Comparison of ENCODE assay signal across 28 cellular contexts in the genomic region with DNA sequence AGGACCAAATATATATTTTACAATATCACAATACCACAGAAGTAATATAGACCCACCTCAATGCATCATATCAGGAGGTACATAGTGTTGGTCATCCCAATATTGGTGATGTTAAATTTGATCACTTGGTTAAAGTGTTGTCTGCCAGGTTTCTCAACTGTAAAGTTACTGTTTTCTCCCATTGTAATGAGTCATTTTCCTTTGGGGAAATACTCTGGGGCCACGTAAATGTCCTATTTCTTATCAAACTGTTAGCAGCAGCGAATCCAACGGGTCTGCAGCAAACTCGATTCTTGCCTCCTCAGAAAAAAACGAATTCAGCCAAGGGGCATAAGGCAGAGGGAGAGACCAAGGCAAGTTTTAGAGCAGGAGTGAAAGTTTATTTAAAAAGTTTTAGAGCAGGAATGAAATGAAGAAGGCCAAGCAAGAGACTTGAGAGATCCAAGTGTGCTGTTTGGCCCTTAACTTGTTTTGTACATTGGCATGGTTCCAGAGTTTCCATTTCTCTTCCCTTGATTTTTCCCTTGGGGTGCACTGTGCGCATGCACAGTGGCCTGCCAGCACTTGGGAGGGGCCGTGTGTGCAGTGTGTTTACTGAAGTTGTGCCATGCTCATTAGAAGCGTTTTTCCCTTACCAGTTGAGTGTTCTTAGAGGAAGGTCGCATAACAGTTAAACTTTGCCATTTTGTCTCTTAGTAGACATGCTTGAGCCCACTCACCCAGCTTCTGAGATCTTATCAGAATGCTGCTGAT.
DNase-seq lines count a peak whose midpoint lies in the region; ATAC-seq, FAIRE-seq and TF ChIP-seq lines count a peak whose summit lies in the region.
"Had no signal": no experiment of that assay in that cellular context is flagged by ENCODE, and none has a peak within 500 bp of the region (broad histone marks: within the 10 kb centered on the region; RNA-seq: fewer than 3 reads in every experiment).

No MANE protein-coding gene starts in this region.

- peak overlapping the region; percentile 52 for H3K27ac Mint-ChIP-seq in MCF 10A (ENCODE audit: low read depth, unreplicated experiment)
- H3K27ac Mint-ChIP-seq: activated CD4-positive, alpha-beta memory T cell treated with anti-CD3 and anti-CD28 coated beads for 36 hours; activated naive CD4-positive, alpha-beta T cell treated with anti-CD3 and anti-CD28 coated beads, Interleukin-2, amount 50 U/mL, for 24 hours; HFFc6; stimulated activated naive CD8-positive, alpha-beta T cell treated with anti-CD3 and anti-CD28 coated beads, Interleukin-15, amount 100 ng/mL, for 72 hours; T-helper 1 cell treated with Interleukin-12 subunit alpha and Interleukin-12 subunit beta and Interleukin-4 antibody, amounts not matched to agents 30 μg/mL and 1 μg/mL, for 36 hours had no signal

- no peak for TF ChIP-seq RAD21 in H1 (IDR thresholded peaks at IDR 0.05 in 1 of 2, conservative IDR thresholded peaks at IDR 0.05 in 1 of 2; ENCODE audit: low read depth in 2 of 2, low read length in 2 of 2)

- H3K9me3 ChIP-seq in breast epithelium (no peaks in the 10 kb centered on the region), H1 (ENCODE audit: insufficient read depth in 2 of 2, low read depth in 1 of 2, low read length in 1 of 2) (peaks cover 9 to 14% of the 10 kb centered on the region in 2 experiments), tibial nerve (no peaks in the 10 kb centered on the region)
- H3K9me3 ChIP-seq: neutrophil, prostate gland had no signal

- no peak overlapping the region for H3K4me3 Mint-ChIP-seq in MCF 10A (ENCODE audit: unreplicated experiment)
- H3K4me3 Mint-ChIP-seq: activated CD4-positive, alpha-beta memory T cell treated with anti-CD3 and anti-CD28 coated beads for 36 hours; activated naive CD4-positive, alpha-beta T cell treated with anti-CD3 and anti-CD28 coated beads, Interleukin-2, amount 50 U/mL, for 24 hours; HFFc6; stimulated activated naive CD8-positive, alpha-beta T cell treated with anti-CD3 and anti-CD28 coated beads, Interleukin-15, amount 100 ng/mL, for 72 hours; T-helper 1 cell treated with Interleukin-12 subunit alpha and Interleukin-12 subunit beta and Interleukin-4 antibody, amounts not matched to agents 30 μg/mL and 1 μg/mL, for 36 hours had no signal

- H3K4me1 ChIP-seq in breast epithelium (no peaks in the 10 kb centered on the region), H1 (replicated peaks in 1 of 4; ENCODE audit: control insufficient read depth in 3 of 4, insufficient read depth in 4 of 4, low read length in 3 of 4) (peaks cover 2 to 9% (median 6%) of the 10 kb centered on the region in 4 experiments; a peak in 4 of 7 replicates), tibial nerve (peaks cover 0 to 7% (median 0%) of the 10 kb centered on the region in 4 donors)
- H3K4me1 ChIP-seq: prostate gland had no signal

- H2BK20ac ChIP-seq in H1 (ENCODE audit: low read length), result 0 out of 2 replicates have a peak overlapping the region, but pooled peaks have one; percentile 48

- TF ChIP-seq POLR2A in breast epithelium (IDR thresholded peaks at IDR 0.05) (no peak), H1 (IDR thresholded peaks at IDR 0.05; ENCODE audit: control extremely low read depth in 1 of 2, low read depth in 2 of 2, low read length in 2 of 2) (no peak), tibial nerve (IDR thresholded peaks at IDR 0.05) (no peak)

- TF ChIP-seq CTCF in MCF 10A (IDR thresholded peaks at IDR 0.05; ENCODE audit: unreplicated experiment) (no peak), breast epithelium (IDR thresholded peaks at IDR 0.05) (no peak), H1 (IDR thresholded peaks at IDR 0.05; ENCODE audit: control extremely low read depth in 1 of 3, insufficient read depth in 1 of 3, low read depth in 1 of 3, low read length in 3 of 3) (no peak), tibial nerve (IDR thresholded peaks at IDR 0.05) (no peak)

- H2AK5ac ChIP-seq in H1 (ENCODE audit: low read depth, low read length), result no peak overlapping the region

- no peaks in the 10 kb centered on the region; the same call in 1 of the 2 replicates for H3K23me2 ChIP-seq in H1 (ENCODE audit: low read depth, low read length)

- POLR2A ChIA-PET in MCF 10A (lab: Yijun Ruan, JAX) (no interaction called here), H1 (lab: Charles Lee; ENCODE audit: partially characterized antibody) (no interaction called here)

- H3K9ac ChIP-seq in H1 (replicated peaks in 1 of 4; ENCODE audit: extremely low read depth in 1 of 4, low read depth in 3 of 4, low read length in 3 of 4), result no peak overlapping the region
- H3K9ac ChIP-seq: GM23248 had no signal

- 95% methylated on average over 9 of the region's 9 CpGs; no CpG with 5 or more reads in 1 of the 2 experiments for WGBS in H1 (ENCODE audit: extremely low coverage in 1 of 2, insufficient coverage in 1 of 2, insufficient read length in 1 of 2, insufficient replicate concordance in 2 of 2, low coverage in 1 of 2, low lambda C conversion rate in 2 of 2, missing lambda C conversion rate in 1 of 2), 2 experiments
- WGBS in tibial nerve, 2 donors, result 42 to 45% methylated on average over 9 of the region's 9 CpGs

- H2BK5ac ChIP-seq in H1 (ENCODE audit: low read depth, low read length), result no peak overlapping the region

- H3K79me1 ChIP-seq in H1 (ENCODE audit: low read depth, low read length), result no peaks in the 10 kb centered on the region

- no peak for TF ChIP-seq EP300 in H1 (IDR thresholded peaks at IDR 0.05; ENCODE audit: borderline replicate concordance in 1 of 2, low read depth in 2 of 2, low read length in 2 of 2)
- TF ChIP-seq EP300 in tibial nerve (IDR thresholded peaks at IDR 0.05), result peak in 1 of 2 donors; percentile 35

- H3K27me3 Mint-ChIP-seq in MCF 10A (ENCODE audit: insufficient read depth, unreplicated experiment), result no peaks in the 10 kb centered on the region
- H3K27me3 Mint-ChIP-seq: activated CD4-positive, alpha-beta memory T cell treated with anti-CD3 and anti-CD28 coated beads for 36 hours; activated naive CD4-positive, alpha-beta T cell treated with anti-CD3 and anti-CD28 coated beads, Interleukin-2, amount 50 U/mL, for 24 hours; stimulated activated naive CD8-positive, alpha-beta T cell treated with anti-CD3 and anti-CD28 coated beads, Interleukin-15, amount 100 ng/mL, for 72 hours had no signal

- H3K4me3 ChIP-seq in breast epithelium (no peak overlapping the region), H1 (ENCODE audit: extremely low read depth in 1 of 4, insufficient read depth in 2 of 4, low read depth in 3 of 4, low read length in 4 of 4) (no peak overlapping the region), tibial nerve (peak overlapping the region in 1 of 4 donors; percentile 5)
- H3K4me3 ChIP-seq: GM23248, hepatocyte, prostate gland, SK-N-MC had no signal

- H4K5ac ChIP-seq in H1 (ENCODE audit: insufficient read length, low read depth, low read length), result no peak overlapping the region

- no peak for FAIRE-seq in H1 (lab: Jason Lieb, UNC)

- H2BK120ac ChIP-seq in H1 (replicated peaks; ENCODE audit: low read depth, low read length), result no peak overlapping the region

- H3K27ac ChIP-seq in breast epithelium (no peak overlapping the region), H1 (ENCODE audit: low read depth, low read length) (no peak overlapping the region), tibial nerve (peak overlapping the region in 2 of 4 donors; percentile 52 to 56)
- H3K27ac ChIP-seq: GM23248, hepatocyte, neutrophil, prostate gland, SK-N-MC had no signal

- no peak overlapping the region for H2AFZ ChIP-seq in H1 (ENCODE audit: low read length)
- H2AFZ ChIP-seq: GM23248, hepatocyte had no signal

- no peak overlapping the region for H4K91ac ChIP-seq in H1 (replicated peaks; ENCODE audit: insufficient read length, low read length)

- H4K20me1 ChIP-seq in H1 (replicated peaks in 1 of 2; ENCODE audit: control insufficient read depth in 1 of 2, insufficient read depth in 2 of 2, low read length in 2 of 2), result no peaks in the 10 kb centered on the region

- no peaks in the 10 kb centered on the region for H3K79me2 ChIP-seq in H1 (ENCODE audit: control insufficient read depth in 1 of 2, insufficient read depth in 2 of 2, low read length in 2 of 2)
- H3K79me2 ChIP-seq: hepatocyte had no signal

- H3K4ac ChIP-seq in H1 (replicated peaks; ENCODE audit: insufficient read length, low read depth, low read length), result no peak overlapping the region

- CTCF ChIA-PET in MCF 10A (lab: Yijun Ruan, JAX) (no interaction called here), H1 (lab: Charles Lee; ENCODE audit: partially characterized antibody) (interaction anchor here (0.6 to 1.7 kb wide), 2 partner anchors 17 to 165 kb away, joined by 3 to 4 read pairs; no protein-coding TSS in a partner anchor)

- H3K18ac ChIP-seq in H1 (ENCODE audit: extremely low read depth, low read length), result no peak overlapping the region

- no peak overlapping the region for H2BK15ac ChIP-seq in H1 (ENCODE audit: low read length)

- H3K4me2 ChIP-seq in H1 (ENCODE audit: insufficient read depth in 1 of 2, low read depth in 2 of 2, low read length in 2 of 2), result no peak overlapping the region
- H3K4me2 ChIP-seq: hepatocyte had no signal

- peaks cover 5% of the 10 kb centered on the region for H3K4me1 Mint-ChIP-seq in MCF 10A (ENCODE audit: insufficient read depth, unreplicated experiment)
- H3K4me1 Mint-ChIP-seq: activated naive CD4-positive, alpha-beta T cell treated with anti-CD3 and anti-CD28 coated beads, Interleukin-2, amount 50 U/mL, for 24 hours; stimulated activated naive CD8-positive, alpha-beta T cell treated with anti-CD3 and anti-CD28 coated beads, Interleukin-15, amount 100 ng/mL, for 72 hours had no signal

- no peaks in the 10 kb centered on the region for H3K36me3 ChIP-seq in breast epithelium
- H3K36me3 ChIP-seq in H1 (ENCODE audit: control insufficient read depth in 2 of 4, insufficient read depth in 4 of 4, low read length in 3 of 4), result peaks cover 0 to 3% (median 0%) of the 10 kb centered on the region in 4 experiments; a peak in 1 of 8 replicates
- H3K36me3 ChIP-seq in tibial nerve, result no peaks in the 10 kb centered on the region
- H3K36me3 ChIP-seq: neutrophil, prostate gland had no signal

- no peak overlapping the region for H4K8ac ChIP-seq in H1 (ENCODE audit: extremely low read depth, insufficient read depth, low read length)

- no peak overlapping the region for H3K23ac ChIP-seq in H1 (ENCODE audit: insufficient read length)

- H3K56ac ChIP-seq in H1 (replicated peaks; ENCODE audit: insufficient read length, low read depth, low read length), result no peak overlapping the region

- intact Hi-C loops in MCF 10A (cut with micrococcal nuclease), result no loop called here
- intact Hi-C loops in breast epithelium (cut with DNase I; ENCODE audit: low total_unique reads), result no loop called here

- peaks cover 23% of the 10 kb centered on the region for H3K9me3 Mint-ChIP-seq in MCF 10A (ENCODE audit: unreplicated experiment)

- H2BK12ac ChIP-seq in H1 (ENCODE audit: low read depth, low read length), result peak overlapping the region; percentile 17; the same call in 1 of the 2 replicates

- no TSS peak for BruUV-seq in MCF 10A (replicated peaks; lab: Mats Ljungman, UMichigan)

- DNase-seq in MCF 10A (ENCODE audit: unreplicated experiment) (peak; percentile 52), breast epithelium (ENCODE audit: low spot score in 2 of 2) (no peak), H1 (ENCODE audit: low read depth in 1 of 2, low spot score in 2 of 2) (no peak), myocyte (ENCODE audit: low read depth) (peak; percentile 20), tibial nerve (ENCODE audit: low spot score in 2 of 2) (peak; percentile 53 to 66)
- DNase-seq: activated CD4-positive, alpha-beta memory T cell treated with anti-CD3 and anti-CD28 coated beads for 36 hours; activated CD8-positive, alpha-beta memory T cell treated with anti-CD3 and anti-CD28 coated beads, Interleukin-2, amount 50 U/mL, for 48 hours; cortex of kidney; foreskin fibroblast; GM23248; HFFc6; mesenchymal stem cell; NCI-H187; NCI-H2227 treated with DMSO at 0.1 percent for 48 hours; NCI-H526 treated with DMSO at 0.1 percent for 48 hours; RPMI8226; stimulated activated naive CD8-positive, alpha-beta T cell treated with anti-CD3 and anti-CD28 coated beads, Interleukin-15, amount 100 ng/mL, for 72 hours; trophoblast cell had no signal

- no peaks in the 10 kb centered on the region for H3K36me3 Mint-ChIP-seq in MCF 10A (ENCODE audit: insufficient read depth, unreplicated experiment)
- H3K36me3 Mint-ChIP-seq: activated naive CD4-positive, alpha-beta T cell treated with anti-CD3 and anti-CD28 coated beads, Interleukin-2, amount 50 U/mL, for 24 hours had no signal

- no peaks in the 10 kb centered on the region for H3K27me3 ChIP-seq in breast epithelium
- H3K27me3 ChIP-seq in H1 (replicated peaks in 1 of 4; ENCODE audit: control insufficient read depth in 3 of 4, extremely low read depth in 1 of 4, insufficient read depth in 3 of 4, low read length in 3 of 4), result no peaks in the 10 kb centered on the region
- no peaks in the 10 kb centered on the region for H3K27me3 ChIP-seq in tibial nerve
- H3K27me3 ChIP-seq: hepatocyte, neutrophil had no signal

- ATAC-seq in GM18520 (IDR thresholded peaks at IDR 0.05; ENCODE audit: unreplicated experiment) (no peak), GM21381 (IDR thresholded peaks at IDR 0.05; ENCODE audit: unreplicated experiment) (no peak), HG02610 (IDR thresholded peaks at IDR 0.05; ENCODE audit: unreplicated experiment) (no peak)
- ATAC-seq: activated CD4-positive, CD25-positive, alpha-beta regulatory T cell treated with anti-CD3 and anti-CD28 coated beads, Interleukin-2, amount 50 U/mL, for 24 hours; stimulated activated naive CD8-positive, alpha-beta T cell treated with anti-CD3 and anti-CD28 coated beads, Interleukin-15, amount 100 ng/mL, for 72 hours had no signal

- H3K14ac ChIP-seq in H1 (ENCODE audit: insufficient read length), result no peak overlapping the region

Comparison
In these comparisons a context has a peak if more than half of its experiments do, and no peak if none do; other contexts are left out.
1. DNase-seq: peak in MCF 10A (single experiment), myocyte (single experiment) and tibial nerve (2 of 2); none in breast epithelium (0 of 2) and H1 (0 of 2).